21 cellular contexts compared by ENCODE assay signal in genomic region chr5:147667363-147667762, GRCh38.
DNase-seq lines count a peak whose midpoint lies in the region; ATAC-seq, FAIRE-seq and TF ChIP-seq lines count a peak whose summit lies in the region.
"Had no signal": no experiment of that assay in that cellular context is flagged by ENCODE, and none has a peak within 500 bp of the region (broad histone marks: within the 10 kb centered on the region; RNA-seq: fewer than 3 reads in every experiment).

No MANE protein-coding gene starts in this region.

- peaks cover 15% of the 10 kb centered on the region for H3F3A ChIP-seq in neural cell (ENCODE audit: insufficient read depth, low read length, poor library complexity, severe bottlenecking)

- in situ Hi-C loops in G401 (cut with HindIII; ENCODE audit: low sequenced_read_pairs): no loop called here

- H3K36me3 ChIP-seq in liver (ENCODE audit: control insufficient read depth in 4 of 4, insufficient read depth in 3 of 4, low read depth in 1 of 4, low read length in 3 of 4) (no peaks in the 10 kb centered on the region), neural cell (ENCODE audit: insufficient read depth, low read length) (peaks cover 11% of the 10 kb centered on the region)

- FAIRE-seq in RCC 7860 (lab: Jason Lieb, UNC): no peak
- FAIRE-seq: A549, D721Med, GM12878, GM12892, GM18507 had no signal

- H4K20me1 ChIP-seq in neural cell (ENCODE audit: insufficient read depth): no peaks in the 10 kb centered on the region

- H3K9me2 ChIP-seq in neural cell (ENCODE audit: insufficient read depth, low read length): no peaks in the 10 kb centered on the region

- H3K4me2 ChIP-seq in neural cell (ENCODE audit: low read length): no peak overlapping the region
- H3K4me2 ChIP-seq: A549; BLaER1 treated with 17β-estradiol and CSF1 and Interleukin-3, amounts not matched to agents 10 nM and 100 nM had no signal

- H3K27me3 ChIP-seq in liver (ENCODE audit: control insufficient read depth in 4 of 4, insufficient read depth in 4 of 4, low read length in 3 of 4): no peaks in the 10 kb centered on the region
- H3K27me3 ChIP-seq in neural cell (ENCODE audit: insufficient read depth, low read depth, low read length): no peaks in the 10 kb centered on the region
- H3K27me3 ChIP-seq: BLaER1 treated with 17β-estradiol and CSF1 and Interleukin-3, amounts not matched to agents 10 nM and 100 nM had no signal

- no peak for TF ChIP-seq EP300 in neural cell (conservative IDR thresholded peaks at IDR 0.05; ENCODE audit: poor library complexity, severe bottlenecking)

- 32% methylated on average over 1 of the region's 1 CpG for WGBS in liver

- H3K27ac ChIP-seq in liver (ENCODE audit: low read depth in 1 of 2, low read length in 2 of 2) (peak overlapping the region in 1 of 2 donors; percentile 21), neural cell (ENCODE audit: low read length) (peak overlapping the region; percentile 74)
- H3K27ac ChIP-seq: 22Rv1; A549; BLaER1 treated with 17β-estradiol and CSF1 and Interleukin-3, amounts not matched to agents 10 nM and 100 nM; C4-2B had no signal

- TF ChIP-seq RAD21 in liver (IDR thresholded peaks at IDR 0.05) (peak; percentile 20 to 29), neural cell (conservative IDR thresholded peaks at IDR 0.05) (no peak)

- H3K4me3 ChIP-seq in liver (ENCODE audit: low read depth in 1 of 3, low read length in 3 of 3) (no peak overlapping the region), neural cell (ENCODE audit: low read length) (no peak overlapping the region)
- H3K4me3 ChIP-seq: A549; BLaER1 treated with 17β-estradiol and CSF1 and Interleukin-3, amounts not matched to agents 10 nM and 100 nM; GM12878 had no signal

- TF ChIP-seq CTCF in liver (IDR thresholded peaks at IDR 0.05; ENCODE audit: low read depth, low read length, missing input control): no peak
- TF ChIP-seq CTCF in neural cell (IDR thresholded peaks at IDR 0.05; ENCODE audit: poor library complexity, severe bottlenecking): no peak

- no peak overlapping the region for H2AFZ ChIP-seq in neural cell (ENCODE audit: low read depth, low read length)

- no peaks in the 10 kb centered on the region for H3K79me2 ChIP-seq in neural cell (replicated peaks; ENCODE audit: insufficient read depth, low read length)

- peak; percentile 69 for ATAC-seq in left lobe of liver
- ATAC-seq in GM21786 (IDR thresholded peaks at IDR 0.05; ENCODE audit: unreplicated experiment): no peak
- ATAC-seq: A549; CD8-positive, alpha-beta T cell; GM12878 had no signal

- no peak for DNase-seq in left lobe of liver (ENCODE audit: low spot score)
- DNase-seq in RCC 7860 (ENCODE audit: low spot score): no peak
- no peak for DNase-seq in G401 (ENCODE audit: low spot score)
- DNase-seq: AML-193; Calu3; CD4-positive, alpha-beta T cell; CD8-positive, alpha-beta T cell; DMS79 treated with DMSO at 0.1 percent for 48 hours; GDM1 had no signal

- no peak overlapping the region for H3K9ac ChIP-seq in liver (ENCODE audit: low read depth in 1 of 2, low read length in 2 of 2)
- H3K9ac ChIP-seq in neural cell (ENCODE audit: low read length): no peak overlapping the region
- H3K9ac ChIP-seq: BLaER1 treated with 17β-estradiol and CSF1 and Interleukin-3, amounts not matched to agents 10 nM and 100 nM had no signal

- peaks cover 7 to 56% (median 46%) of the 10 kb centered on the region in 4 donors for H3K4me1 ChIP-seq in liver (ENCODE audit: control insufficient read depth in 4 of 4, insufficient read depth in 4 of 4, low read length in 3 of 4)
- H3K4me1 ChIP-seq: A549 had no signal

- H3K9me3 ChIP-seq in liver (ENCODE audit: control insufficient read depth in 4 of 4, low read length in 3 of 4) (no peaks in the 10 kb centered on the region), neural cell (ENCODE audit: low read length) (no peaks in the 10 kb centered on the region)
- H3K9me3 ChIP-seq: A549, Caco-2 had no signal

TF ChIP-seq in liver, 16 proteins besides CTCF, POLR2A, EP300 and RAD21 (continues in another document):
- TF ChIP-seq FOXA2 (IDR thresholded peaks at IDR 0.05) (no peak), HNF4A (conservative IDR thresholded peaks at IDR 0.05) (peak; percentile 75 to 86), TAF1 (conservative IDR thresholded peaks at IDR 0.05) (no peak), ZBTB33 (IDR thresholded peaks at IDR 0.05) (peak; percentile 14), HNF4G (IDR thresholded peaks at IDR 0.05) (no peak)

TF ChIP-seq in neural cell, 6 proteins besides CTCF, POLR2A, EP300 and RAD21:
- TF ChIP-seq MXI1 (conservative IDR thresholded peaks at IDR 0.05; ENCODE audit: poor library complexity, severe bottlenecking) (no peak), REST (IDR thresholded peaks at IDR 0.05; ENCODE audit: borderline replicate concordance) (no peak), TAF1 (IDR thresholded peaks at IDR 0.05; ENCODE audit: low read depth) (no peak)
